8 cellular contexts compared by ENCODE assay signal in genomic region chr5:180070726-180071417, GRCh38. TPM values are rescaled to one million over a fixed set of nuclear protein-coding genes. Genes with fewer than 3 reads are reported as not detected.
A peak's percentile ranks its signal among the peaks of the same experiment; 100 is the strongest.
DNase-seq lines count a peak whose midpoint lies in the region; ATAC-seq, FAIRE-seq and TF ChIP-seq lines count a peak whose summit lies in the region.

No MANE protein-coding gene starts in this region.

- H3K27ac ChIP-seq in heart right ventricle = peak overlapping the region; percentile 92 to 100 (median 97)
- peak overlapping the region; percentile 78 to 98 (median 89) for H3K27ac ChIP-seq in pancreas

- H3K9me3 ChIP-seq in heart right ventricle (peaks cover 0 to 6% (median 0%) of the 10 kb centered on the region in 11 donors), pancreas (no peaks in the 10 kb centered on the region)

- WGBS in heart right ventricle, 2 donors = 2% methylated on average over 33 of the region's 33 CpGs
- 0 to 1% methylated on average over 33 of the region's 33 CpGs for WGBS in pancreas, 2 donors

- FAIRE-seq in pancreas (lab: Jason Lieb, UNC) = no peak

- H3K4me3 ChIP-seq in AG10803 (ENCODE audit: low read length) = peak overlapping the region; percentile 79
- H3K4me3 ChIP-seq in heart right ventricle = peak overlapping the region; percentile 71 to 100 (median 94)
- H3K4me3 ChIP-seq in pancreas = peak overlapping the region; percentile 64 to 86 (median 80)

- no peaks in the 10 kb centered on the region for H3K36me3 ChIP-seq in heart right ventricle
- H3K36me3 ChIP-seq in pancreas = no peaks in the 10 kb centered on the region

- DNase-seq in AG10803 (ENCODE audit: low read depth) (peak; percentile 58), NCI-H774 (lab: John Stamatoyannopoulos, UW) (peak; percentile 48), amniotic stem cell (lab: John Stamatoyannopoulos, UW) (peak; percentile 19), heart right ventricle (peak; percentile 31 to 61), pancreas (peak in 1 of 6 donors; percentile 57)

- ATAC-seq in GM21576 (IDR thresholded peaks at IDR 0.05; ENCODE audit: unreplicated experiment) (peak; percentile 5), heart right ventricle (peak; percentile 27 to 42 (median 32)), pancreas (peak; percentile 32 to 49 (median 40)), HG03378 (IDR thresholded peaks at IDR 0.05; ENCODE audit: unreplicated experiment) (no peak), HG02763 (IDR thresholded peaks at IDR 0.05; ENCODE audit: unreplicated experiment) (no peak)

- H3K27me3 ChIP-seq in heart right ventricle (no peaks in the 10 kb centered on the region), pancreas (no peaks in the 10 kb centered on the region)

- TF ChIP-seq CTCF in AG10803 (conservative IDR thresholded peaks at IDR 0.05; ENCODE audit: low read length) (no peak), heart right ventricle (IDR thresholded peaks at IDR 0.05) (no peak), pancreas (IDR thresholded peaks at IDR 0.05) (no peak)

- H3K4me1 ChIP-seq in heart right ventricle (peaks cover 0 to 40% (median 17%) of the 10 kb centered on the region in 9 donors), pancreas (peaks cover 10 to 21% (median 16%) of the 10 kb centered on the region in 3 donors)

- intact Hi-C loops in heart right ventricle (cut with DNase I) = loop anchor here in 4 of 10 donors (5.0 to 10.0 kb wide), 6 partner anchors 44 to 514 kb away; partner anchors contain the start of gene TBC1D9B (in 2 of the 4)
- intact Hi-C loops in pancreas (cut with DNase I) = no loop called here

RNA-seq across cellular contexts. Expression of gene RNF130, which starts 0.7 kb away (rescaled TPM):
- total RNA-seq in heart right ventricle = 10 to 100 TPM; 25.8 to 55.8 (median 34.5) TPM
- 10 to 100 TPM; 21.9 to 33.6 TPM for polyA plus RNA-seq in heart right ventricle
- 10 to 100 TPM; 30.4 to 57.8 (median 37.8) TPM for total RNA-seq in pancreas
- polyA plus RNA-seq in pancreas = 10 to 100 TPM; 21.4 to 43.7 TPM

Comparison
In these comparisons a context has a peak if more than half of its experiments do, and no peak if none do; other contexts are left out.
1. ATAC-seq: peak in GM21576 (single experiment), heart right ventricle (8 of 8) and pancreas (4 of 4); none in HG03378 (single experiment) and HG02763 (single experiment).
2. Peak in every context shown above with its lines, with median percentiles within 50 percentile points of each other: H3K4me3 ChIP-seq.